13 cellular contexts compared by ENCODE assay signal in genomic region chr19:6668696-6669095, GRCh38. TPM values are rescaled to one million over a fixed set of nuclear protein-coding genes. Genes with fewer than 3 reads are reported as not detected.
DNase-seq lines count a peak whose midpoint lies in the region; TF ChIP-seq lines count a peak whose summit lies in the region.
"Had no signal": no experiment of that assay in that cellular context is flagged by ENCODE, and none has a peak within 500 bp of the region (broad histone marks: within the 10 kb centered on the region; RNA-seq: fewer than 3 reads in every experiment).

No MANE protein-coding gene starts in this region.

- no peak overlapping the region for H3K18ac ChIP-seq in trophoblast cell (ENCODE audit: low read length)

- peaks cover 30% of the 10 kb centered on the region for H3K36me3 Mint-ChIP-seq in activated naive CD8-positive, alpha-beta T cell treated with anti-CD3 and anti-CD28 coated beads for 36 hours

- no peak overlapping the region for H4K91ac ChIP-seq in trophoblast cell (ENCODE audit: low read depth, low read length)

- H3K4ac ChIP-seq in trophoblast cell (ENCODE audit: low read depth, low read length) = no peak overlapping the region

- TF ChIP-seq CTCF in GM12864 (IDR thresholded peaks at IDR 0.05; ENCODE audit: low read depth, low read length, missing control alignments) = no peak

- no peak overlapping the region for H3K27ac ChIP-seq in trophoblast cell (ENCODE audit: low read depth, low read length)
- H3K27ac ChIP-seq: coronary artery had no signal

- no peak overlapping the region for H4K12ac ChIP-seq in trophoblast cell (ENCODE audit: low read depth, low read length)

- H3K27me3 ChIP-seq in trophoblast cell (ENCODE audit: insufficient read depth, low read length) = no peaks in the 10 kb centered on the region

- H3K4me1 Mint-ChIP-seq in activated naive CD8-positive, alpha-beta T cell treated with anti-CD3 and anti-CD28 coated beads for 36 hours = peaks cover 40% of the 10 kb centered on the region

- H3K79me1 ChIP-seq in trophoblast cell (ENCODE audit: low read length) = no peaks in the 10 kb centered on the region

- H2BK12ac ChIP-seq in trophoblast cell (ENCODE audit: low read length) = no peak overlapping the region

- H3K4me3 Mint-ChIP-seq in activated naive CD8-positive, alpha-beta T cell treated with anti-CD3 and anti-CD28 coated beads for 36 hours = peak overlapping the region; percentile 100

- peak overlapping the region; percentile 65 for H3K4me3 ChIP-seq in GM12864 (ENCODE audit: low read depth, low read length)
- peak overlapping the region; percentile 55 for H3K4me3 ChIP-seq in trophoblast cell (ENCODE audit: low read depth, low read length)
- H3K4me3 ChIP-seq: coronary artery had no signal

- no peak overlapping the region for H3K14ac ChIP-seq in trophoblast cell (ENCODE audit: low read length)

- no peak overlapping the region for H3K9ac ChIP-seq in trophoblast cell (ENCODE audit: low read length)

- no peak overlapping the region for H2BK120ac ChIP-seq in trophoblast cell (ENCODE audit: insufficient read depth, low read length, poor library complexity)

- H2AK5ac ChIP-seq in trophoblast cell (ENCODE audit: low read length) = no peak overlapping the region

- H4K8ac ChIP-seq in trophoblast cell (ENCODE audit: low read depth, low read length) = no peak overlapping the region

- H3K4me1 ChIP-seq in trophoblast cell (ENCODE audit: control insufficient read depth in 1 of 2, insufficient read depth in 2 of 2, low read length in 2 of 2) = no peaks in the 10 kb centered on the region

- H3K36me3 ChIP-seq in trophoblast cell (ENCODE audit: control insufficient read depth in 1 of 2, insufficient read depth in 2 of 2, low read length in 2 of 2) = no peaks in the 10 kb centered on the region

- H3K27ac Mint-ChIP-seq in activated naive CD8-positive, alpha-beta T cell treated with anti-CD3 and anti-CD28 coated beads for 36 hours = peak overlapping the region; percentile 100

- no peak overlapping the region for H2AFZ ChIP-seq in trophoblast cell (ENCODE audit: insufficient read depth, low read length, poor library complexity)

- H3K23ac ChIP-seq in trophoblast cell (ENCODE audit: low read length) = no peak overlapping the region

- H3K4me2 ChIP-seq in trophoblast cell (ENCODE audit: low read length) = no peak overlapping the region

- WGBS in trophoblast cell (ENCODE audit: extremely low coverage, insufficient coverage, insufficient read length) = no CpG with 5 or more reads among the region's 11 CpGs

- no peak overlapping the region for H2BK5ac ChIP-seq in trophoblast cell (ENCODE audit: low read depth, low read length, poor library complexity)

- DNase-seq in GM12864 (ENCODE audit: low read depth) (no peak), RPMI7951 (ENCODE audit: low read depth) (peak; percentile 18), trophoblast cell (no peak), DMS79 treated with DMSO at 0.1 percent for 48 hours (lab: John Stamatoyannopoulos, UW) (no peak), HK-2 (ENCODE audit: unreplicated experiment) (no peak), SKM-1 (lab: John Stamatoyannopoulos, UW; ENCODE audit: unreplicated experiment) (no peak)
- no peak for DNase-seq in activated naive CD8-positive, alpha-beta T cell treated with anti-CD3 and anti-CD28 coated beads for 36 hours
- DNase-seq: foreskin fibroblast, NCI-H1092, NCI-H446 treated with DMSO at 0.1 percent for 48 hours had no signal

- no peaks in the 10 kb centered on the region for H3K79me2 ChIP-seq in trophoblast cell (ENCODE audit: control insufficient read depth, insufficient read depth, low read length, poor library complexity)

- H3K27me3 Mint-ChIP-seq in activated naive CD8-positive, alpha-beta T cell treated with anti-CD3 and anti-CD28 coated beads for 36 hours = peaks cover 3% of the 10 kb centered on the region

- H3K9me3 ChIP-seq in trophoblast cell (ENCODE audit: insufficient read depth, low read depth, low read length) = no peaks in the 10 kb centered on the region

- peaks cover 5% of the 10 kb centered on the region for H3K9me3 Mint-ChIP-seq in activated naive CD8-positive, alpha-beta T cell treated with anti-CD3 and anti-CD28 coated beads for 36 hours

RNA-seq across cellular contexts. Expression of gene TNFSF14, which starts 1.3 kb away (rescaled TPM):
- total RNA-seq in RPMI7951 (2014; rRNA removed; shearing (Covaris generic)) = not detected in 2 replicates
- total RNA-seq in activated naive CD8-positive, alpha-beta T cell treated with anti-CD3 and anti-CD28 coated beads for 36 hours = 10 to 100 TPM; 68.0 to 72.8 TPM
- polyA plus RNA-seq in trophoblast cell (2013) = not detected in 2 replicates
- total RNA-seq: kidney epithelial cell had no signal
- polyA plus RNA-seq: neural cell had no signal

RNA-seq across cellular contexts. Expression of gene C3, which starts 51.8 kb away (rescaled TPM):
- total RNA-seq in RPMI7951 (2014; rRNA removed; shearing (Covaris generic)) = 0.68 and 0.72 TPM in 2 replicates
- total RNA-seq in activated naive CD8-positive, alpha-beta T cell treated with anti-CD3 and anti-CD28 coated beads for 36 hours = under 1 TPM; 0.22 to 0.64 TPM
- polyA plus RNA-seq in trophoblast cell (2013) = 4.5 and 5.1 TPM in 2 replicates
- polyA plus RNA-seq: neural cell had no signal

Comparison
In these comparisons a context has a peak if more than half of its experiments do, and no peak if none do; other contexts are left out.
1. RNA of gene TNFSF14, which starts 1.3 kb away (total RNA-seq): 68.0 to 72.8 TPM in activated naive CD8-positive, alpha-beta T cell treated with anti-CD3 and anti-CD28 coated beads for 36 hours; not detected in RPMI7951; every median in the first group is over 10 times any median in the second.